In genomic region chr17:50184611-50185398, GRCh38 we compare ENCODE assay signal across 11 cellular contexts. TPM values are rescaled to one million over a fixed set of nuclear protein-coding genes. Genes with fewer than 3 reads are reported as not detected.
A peak's percentile ranks its signal among the peaks of the same experiment; 100 is the strongest.
DNase-seq lines count a peak whose midpoint lies in the region; TF ChIP-seq lines count a peak whose summit lies in the region.
"Had no signal": no experiment of that assay in that cellular context is flagged by ENCODE, and none has a peak within 500 bp of the region (broad histone marks: within the 10 kb centered on the region; RNA-seq: fewer than 3 reads in every experiment).

No MANE protein-coding gene starts in this region.

- H3K4me3 ChIP-seq in HEK293 (ENCODE audit: low read depth, low read length), result no peak overlapping the region
- no peak overlapping the region for H3K4me3 ChIP-seq in ascending aorta
- no peak overlapping the region for H3K4me3 ChIP-seq in tibial artery
- H3K4me3 ChIP-seq: MG63 had no signal

- DNase-seq in ascending aorta (ENCODE audit: low spot score in 2 of 2), result peak; percentile 57 to 92
- peak; percentile 28 for DNase-seq in left kidney (ENCODE audit: low read depth, low spot score)
- peak; percentile 88 to 95 for DNase-seq in tibial artery
- no peak for DNase-seq in effector CD8-positive, alpha-beta T cell (lab: John Stamatoyannopoulos, UW)
- no peak for DNase-seq in UCSD-AML1 (lab: John Stamatoyannopoulos, UW; ENCODE audit: unreplicated experiment)
- no peak for DNase-seq in activated CD4-positive, CD25-positive, alpha-beta regulatory T cell (lab: John Stamatoyannopoulos, UW)
- DNase-seq: activated T-cell treated with anti-CD3 and anti-CD28 coated beads, Interleukin-2, amount 50 U/mL, for 48 hours; MG63; SHP77 treated with DMSO at 0.1 percent for 48 hours had no signal

- POLR2A ChIA-PET in HEK293 (lab: Yijun Ruan, JAX), result no interaction called here

- TF ChIP-seq CTCF in HEK293 (tag by site-specific recombination; IDR thresholded peaks at IDR 0.05), result no peak
- no peak for TF ChIP-seq CTCF in ascending aorta (IDR thresholded peaks at IDR 0.05)
- TF ChIP-seq CTCF in tibial artery (IDR thresholded peaks at IDR 0.05), result no peak

- no peaks in the 10 kb centered on the region for H3K4me1 ChIP-seq in HEK293 (ENCODE audit: control insufficient read depth, insufficient read depth, low read length)
- peaks cover 8 to 24% of the 10 kb centered on the region in 2 donors for H3K4me1 ChIP-seq in ascending aorta
- H3K4me1 ChIP-seq in tibial artery, result peaks cover 0 to 63% (median 39%) of the 10 kb centered on the region in 4 donors

- H3K36me3 ChIP-seq in HEK293 (ENCODE audit: control insufficient read depth in 2 of 2, insufficient read depth in 1 of 2, low read length in 2 of 2) (peaks cover 0 to 43% of the 10 kb centered on the region in 2 experiments; a peak in 1 of 3 replicates), ascending aorta (peaks cover 39 to 42% of the 10 kb centered on the region in 2 donors), tibial artery (peaks cover 44 to 45% (median 45%) of the 10 kb centered on the region in 3 donors)

- no peaks in the 10 kb centered on the region for H3K27me3 ChIP-seq in ascending aorta
- no peaks in the 10 kb centered on the region for H3K27me3 ChIP-seq in tibial artery
- H3K27me3 ChIP-seq: MG63 had no signal

- H3K9me3 ChIP-seq in HEK293 (ENCODE audit: control insufficient read depth, insufficient read depth, low read depth, low read length), result no peaks in the 10 kb centered on the region
- H3K9me3 ChIP-seq in ascending aorta, result no peaks in the 10 kb centered on the region
- no peaks in the 10 kb centered on the region for H3K9me3 ChIP-seq in tibial artery
- H3K9me3 ChIP-seq: MG63 had no signal

- H3K27ac ChIP-seq in HEK293 (ENCODE audit: extremely low read depth, low read depth, low read length) (no peak overlapping the region), ascending aorta (peak overlapping the region; percentile 97 to 99), tibial artery (peak overlapping the region; percentile 98 to 99)

- CTCF ChIA-PET in HEK293 (lab: Yijun Ruan, JAX), result no interaction called here

- intact Hi-C loops in ascending aorta (cut with DNase I), result no loop called here
- intact Hi-C loops in tibial artery (cut with DNase I; ENCODE audit: low total_unique reads), result no loop called here

TF ChIP-seq in HEK293, 187 proteins besides CTCF, POLR2A, EP300 and RAD21:
- TF ChIP-seq ZNF341 (tag by site-specific recombination; IDR thresholded peaks at IDR 0.05; ENCODE audit: low read depth) (0 out of 2 replicates have a peak, but pooled peaks have one; percentile 17), OSR2 (tag by site-specific recombination; IDR thresholded peaks at IDR 0.05) (no peak)

RNA-seq across cellular contexts. Expression of gene COL1A1, which starts 16.6 kb away (rescaled TPM):
- total RNA-seq in ascending aorta, result 547 TPM

RNA-seq across cellular contexts. Expression of gene SGCA, which starts 19.0 kb away (rescaled TPM):
- 78.5 TPM for total RNA-seq in ascending aorta
- total RNA-seq: endothelial cell of umbilical vein had no signal

RNA-seq across cellular contexts. Expression of gene PPP1R9B, which starts 34.3 kb away (rescaled TPM):
- total RNA-seq in ascending aorta, result 63.5 TPM

RNA-seq across cellular contexts. Expression of gene SAMD14, which starts 54.8 kb away (rescaled TPM):
- 3.2 TPM for total RNA-seq in ascending aorta

Comparison
In these comparisons a context has a peak if more than half of its experiments do, and no peak if none do; other contexts are left out.
1. DNase-seq: peak in ascending aorta (2 of 2), left kidney (single experiment) and tibial artery (2 of 2); none in effector CD8-positive, alpha-beta T cell (single experiment), UCSD-AML1 (single experiment) and activated CD4-positive, CD25-positive, alpha-beta regulatory T cell (0 of 4).